In genomic region chr1:172397221-172397620, GRCh38 we compare ENCODE assay signal across 12 cellular contexts. TPM values are rescaled to one million over a fixed set of nuclear protein-coding genes. Genes with fewer than 3 reads are reported as not detected.
DNase-seq lines count a peak whose midpoint lies in the region; ATAC-seq and TF ChIP-seq lines count a peak whose summit lies in the region.
"Had no signal": no experiment of that assay in that cellular context is flagged by ENCODE, and none has a peak within 500 bp of the region (broad histone marks: within the 10 kb centered on the region; RNA-seq: fewer than 3 reads in every experiment).

No MANE protein-coding gene starts in this region.

- no peak for TF ChIP-seq POLR2A in upper lobe of left lung (IDR thresholded peaks at IDR 0.05)

- H3K4me1 Mint-ChIP-seq in activated T-cell treated with anti-CD3 and anti-CD28 coated beads, Interleukin-2, amount 50 U/mL, for 72 hours (ENCODE audit: low read depth): peaks cover 91% of the 10 kb centered on the region
- peaks cover 82% of the 10 kb centered on the region for H3K4me1 Mint-ChIP-seq in stimulated activated naive CD8-positive, alpha-beta T cell treated with anti-CD3 and anti-CD28 coated beads, Interleukin-15, amount 100 ng/mL, for 72 hours
- peaks cover 39% of the 10 kb centered on the region for H3K4me1 Mint-ChIP-seq in T-helper 17 cell

- WGBS in upper lobe of left lung, 2 donors: 72 to 76% methylated on average over 3 of the region's 3 CpGs

- H3K9me3 ChIP-seq in upper lobe of left lung: no peaks in the 10 kb centered on the region
- H3K9me3 ChIP-seq in T-helper 17 cell (ENCODE audit: control insufficient read depth, low read length, poor library complexity, severe bottlenecking): no peaks in the 10 kb centered on the region

- H3K27ac Mint-ChIP-seq in activated T-cell treated with anti-CD3 and anti-CD28 coated beads, Interleukin-2, amount 50 U/mL, for 72 hours: no peak overlapping the region
- H3K27ac Mint-ChIP-seq in stimulated activated naive CD8-positive, alpha-beta T cell treated with anti-CD3 and anti-CD28 coated beads, Interleukin-15, amount 100 ng/mL, for 72 hours: no peak overlapping the region
- no peak overlapping the region for H3K27ac Mint-ChIP-seq in T-helper 17 cell

- ATAC-seq in activated T-cell treated with anti-CD3 and anti-CD28 coated beads, Interleukin-2, amount 50 U/mL, for 72 hours (replicated peaks in 1 of 2): peak; percentile 68 to 70
- ATAC-seq in esophagus mucosa: peak; percentile 62
- peak; percentile 82 for ATAC-seq in stimulated activated naive CD8-positive, alpha-beta T cell treated with anti-CD3 and anti-CD28 coated beads, Interleukin-15, amount 100 ng/mL, for 72 hours
- ATAC-seq in upper lobe of left lung (ENCODE audit: low FRiP score in 2 of 2): no peak
- ATAC-seq in T-helper 17 cell: no peak
- ATAC-seq: left colon had no signal

- no peaks in the 10 kb centered on the region for H3K9me3 Mint-ChIP-seq in activated T-cell treated with anti-CD3 and anti-CD28 coated beads, Interleukin-2, amount 50 U/mL, for 72 hours
- H3K9me3 Mint-ChIP-seq in stimulated activated naive CD8-positive, alpha-beta T cell treated with anti-CD3 and anti-CD28 coated beads, Interleukin-15, amount 100 ng/mL, for 72 hours: no peaks in the 10 kb centered on the region

- H3K27ac ChIP-seq in upper lobe of left lung: no peak overlapping the region

- no peak overlapping the region for H3K4me3 Mint-ChIP-seq in activated T-cell treated with anti-CD3 and anti-CD28 coated beads, Interleukin-2, amount 50 U/mL, for 72 hours
- no peak overlapping the region for H3K4me3 Mint-ChIP-seq in stimulated activated naive CD8-positive, alpha-beta T cell treated with anti-CD3 and anti-CD28 coated beads, Interleukin-15, amount 100 ng/mL, for 72 hours
- H3K4me3 Mint-ChIP-seq in T-helper 17 cell: no peak overlapping the region

- peaks cover 6 to 33% (median 21%) of the 10 kb centered on the region in 4 donors for H3K4me1 ChIP-seq in upper lobe of left lung

- no peaks in the 10 kb centered on the region for H3K27me3 ChIP-seq in upper lobe of left lung

- H3K4me3 ChIP-seq in upper lobe of left lung: no peak overlapping the region

- no peaks in the 10 kb centered on the region for H3K36me3 ChIP-seq in upper lobe of left lung

- no peak for TF ChIP-seq EP300 in upper lobe of left lung (IDR thresholded peaks at IDR 0.05)

- H3K36me3 Mint-ChIP-seq in activated T-cell treated with anti-CD3 and anti-CD28 coated beads, Interleukin-2, amount 50 U/mL, for 72 hours (ENCODE audit: insufficient read depth in 2 of 2): peaks cover 0 to 2% of the 10 kb centered on the region in 2 donors
- H3K36me3 Mint-ChIP-seq in T-helper 17 cell (ENCODE audit: low read depth): no peaks in the 10 kb centered on the region

- H3K27me3 Mint-ChIP-seq in activated T-cell treated with anti-CD3 and anti-CD28 coated beads, Interleukin-2, amount 50 U/mL, for 72 hours (ENCODE audit: low read depth): no peaks in the 10 kb centered on the region
- no peaks in the 10 kb centered on the region for H3K27me3 Mint-ChIP-seq in stimulated activated naive CD8-positive, alpha-beta T cell treated with anti-CD3 and anti-CD28 coated beads, Interleukin-15, amount 100 ng/mL, for 72 hours
- no peaks in the 10 kb centered on the region for H3K27me3 Mint-ChIP-seq in T-helper 17 cell

- DNase-seq in activated T-cell treated with anti-CD3 and anti-CD28 coated beads, Interleukin-2, amount 50 U/mL, for 72 hours: no peak
- no peak for DNase-seq in activated T-cell treated with anti-CD3 and anti-CD28 coated beads for 4 hours
- DNase-seq in M059J (ENCODE audit: low read depth): peak; percentile 72
- DNase-seq in stimulated activated naive CD8-positive, alpha-beta T cell treated with anti-CD3 and anti-CD28 coated beads, Interleukin-15, amount 100 ng/mL, for 72 hours: no peak
- no peak for DNase-seq in upper lobe of left lung
- DNase-seq in NCI-H1105 treated with DMSO at 0.1 percent for 48 hours (lab: John Stamatoyannopoulos, UW): no peak
- DNase-seq in T-helper 17 cell: no peak
- DNase-seq: effector memory CD4-positive, alpha-beta T cell; left colon had no signal

- no peak for TF ChIP-seq CTCF in upper lobe of left lung (IDR thresholded peaks at IDR 0.05)

RNA-seq across cellular contexts. Expression of gene C1orf105, which starts 23.3 kb away (rescaled TPM):
- not detected for total RNA-seq in activated T-cell treated with anti-CD3 and anti-CD28 coated beads, Interleukin-2, amount 50 U/mL, for 72 hours
- not detected in 2 replicates for total RNA-seq in M059J (2014; rRNA removed; shearing (Covaris generic))
- total RNA-seq in esophagus mucosa: not detected
- total RNA-seq in upper lobe of left lung: not detected
- total RNA-seq in T-helper 17 cell: not detected
- total RNA-seq: H1; left colon; T-helper 1 cell treated with Interleukin-12 subunit alpha and Interleukin-12 subunit beta and Interleukin-4 antibody, amounts not matched to agents 30 ng/mL and 1 ng/mL, for 36 hours had no signal

RNA-seq across cellular contexts. Expression of gene PIGC, which starts 46.6 kb away (rescaled TPM):
- total RNA-seq in activated T-cell treated with anti-CD3 and anti-CD28 coated beads, Interleukin-2, amount 50 U/mL, for 72 hours: 10 to 100 TPM; 31.4 to 32.7 TPM
- total RNA-seq in M059J (2014; rRNA removed; shearing (Covaris generic)): 35.5 and 40.6 TPM in 2 replicates
- total RNA-seq in esophagus mucosa (11.7 TPM), upper lobe of left lung (10 to 100 TPM in 5 of 6 donors, 1 to 10 TPM in 1; 5.9 to 23.4 (median 19.3) TPM), T-helper 17 cell (10 to 100 TPM; 21.4 to 24.9 TPM)

Comparison
In these comparisons a context has a peak if more than half of its experiments do, and no peak if none do; other contexts are left out.
1. ATAC-seq: peak in activated T-cell treated with anti-CD3 and anti-CD28 coated beads, Interleukin-2, amount 50 U/mL, for 72 hours (2 of 2), esophagus mucosa (single experiment) and stimulated activated naive CD8-positive, alpha-beta T cell treated with anti-CD3 and anti-CD28 coated beads, Interleukin-15, amount 100 ng/mL, for 72 hours (single experiment); none in upper lobe of left lung (0 of 2) and T-helper 17 cell (single experiment).